Comparison of ENCODE assay signal across 12 cellular contexts in genomic region chr4:186203391-186203802, GRCh38. TPM values are rescaled to one million over a fixed set of nuclear protein-coding genes. Genes with fewer than 3 reads are reported as not detected.
DNase-seq lines count a peak whose midpoint lies in the region; ATAC-seq and TF ChIP-seq lines count a peak whose summit lies in the region.
"Had no signal": no experiment of that assay in that cellular context is flagged by ENCODE, and none has a peak within 500 bp of the region (broad histone marks: within the 10 kb centered on the region; RNA-seq: fewer than 3 reads in every experiment).

No MANE protein-coding gene starts in this region.

- no peak for TF ChIP-seq CTCF in HCT116 (IDR thresholded peaks at IDR 0.05 in 2 of 3, conservative IDR thresholded peaks at IDR 0.05 in 1 of 3; ENCODE audit: borderline replicate concordance in 1 of 3, insufficient read depth in 1 of 3, low read depth in 2 of 3, low read length in 2 of 3)
- TF ChIP-seq CTCF in esophagus muscularis mucosa (IDR thresholded peaks at IDR 0.05): no peak

- intact Hi-C loops in HCT116 (cut with micrococcal nuclease) (no loop called here), esophagus muscularis mucosa (cut with DNase I) (no loop called here)
- intact Hi-C loops in activated CD4-positive, alpha-beta memory T cell treated with anti-CD3 and anti-CD28 coated beads for 36 hours (cut with micrococcal nuclease): loop anchor here (2.0 to 5.0 kb wide), 2 partner anchors 59 to 776 kb away; partner anchors contain the start of gene UFSP2

- no peaks in the 10 kb centered on the region for H4K20me1 ChIP-seq in HCT116 (ENCODE audit: insufficient read depth)

- peak overlapping the region; percentile 78 for H3K27ac Mint-ChIP-seq in activated CD4-positive, alpha-beta memory T cell treated with anti-CD3 and anti-CD28 coated beads for 36 hours

- H3K4me3 ChIP-seq in HCT116 (replicated peaks in 1 of 2; ENCODE audit: low read depth in 1 of 2, low read length in 2 of 2) (peak overlapping the region in 1 of 2 experiments; percentile 19; a peak in 2 of 4 replicates), esophagus muscularis mucosa (peak overlapping the region in 1 of 4 donors; percentile 53)

- no peak for TF ChIP-seq EP300 in esophagus muscularis mucosa (IDR thresholded peaks at IDR 0.05)

- no peaks in the 10 kb centered on the region for H3K9me2 ChIP-seq in HCT116 (ENCODE audit: insufficient read depth)

- H3K4me1 Mint-ChIP-seq in activated CD4-positive, alpha-beta memory T cell treated with anti-CD3 and anti-CD28 coated beads for 36 hours (ENCODE audit: low read depth): peaks cover 25% of the 10 kb centered on the region

- no TSS peak for BruUV-seq in HCT116 (replicated peaks; lab: Mats Ljungman, UMichigan)

- H3K27ac ChIP-seq in HCT116 (ENCODE audit: low read depth, low read length) (peak overlapping the region; percentile 11; the same call in 1 of the 2 replicates), esophagus muscularis mucosa (replicated peaks in 1 of 4) (peak overlapping the region in 2 of 4 donors; percentile 73 to 78)

- WGBS in esophagus muscularis mucosa: 86% methylated on average over 12 of the region's 12 CpGs

- RAD21 ChIA-PET in HCT116 (lab: Charles Lee; ENCODE audit: low non-redundant PET in 1 of 2, low total read pairs in 2 of 2, uncharacterized antibody in 2 of 2, unreplicated experiment in 2 of 2): no interaction called here

- no peak for TF ChIP-seq RAD21 in HCT116 (IDR thresholded peaks at IDR 0.05; ENCODE audit: low read depth)

- DNase-seq in AML-193 (lab: John Stamatoyannopoulos, UW) (peak; percentile 33 to 47), HCT116 (ENCODE audit: low read depth, low spot score) (no peak), lung microvascular endothelial cell (ENCODE audit: low read depth in 2 of 2) (peak; percentile 64 to 73), ureter (ENCODE audit: low spot score) (no peak), esophagus muscularis mucosa (ENCODE audit: extremely low spot score) (no peak)
- DNase-seq in activated CD4-positive, alpha-beta memory T cell treated with anti-CD3 and anti-CD28 coated beads for 36 hours: peak; percentile 37
- DNase-seq: NCI-H774; stimulated activated CD4-positive, alpha-beta T cell treated with anti-CD3 and anti-CD28 coated beads, Interleukin-2, amount 100 ng/mL, for 48 hours had no signal

- H3K4me1 ChIP-seq in HCT116 (ENCODE audit: control insufficient read depth in 1 of 2, insufficient read depth in 2 of 2, low read length in 2 of 2): peaks cover 0 to 17% of the 10 kb centered on the region in 2 experiments; a peak in 2 of 4 replicates
- H3K4me1 ChIP-seq in esophagus muscularis mucosa: peaks cover 0 to 11% (median 5%) of the 10 kb centered on the region in 4 donors

- H3K27me3 Mint-ChIP-seq in activated CD4-positive, alpha-beta memory T cell treated with anti-CD3 and anti-CD28 coated beads for 36 hours: no peaks in the 10 kb centered on the region

- H3K9me3 Mint-ChIP-seq in activated CD4-positive, alpha-beta memory T cell treated with anti-CD3 and anti-CD28 coated beads for 36 hours: no peaks in the 10 kb centered on the region

- TF ChIP-seq POLR2A in HCT116 (IDR thresholded peaks at IDR 0.05; ENCODE audit: borderline replicate concordance, extremely low read depth, insufficient read depth, insufficient read length) (no peak), esophagus muscularis mucosa (IDR thresholded peaks at IDR 0.05; ENCODE audit: low read depth) (no peak)

- H3K36me3 ChIP-seq in HCT116 (ENCODE audit: control insufficient read depth in 1 of 2, insufficient read depth in 2 of 2, low read length in 2 of 2) (no peaks in the 10 kb centered on the region), esophagus muscularis mucosa (peaks cover 0 to 23% (median 3%) of the 10 kb centered on the region in 4 donors)

- peak overlapping the region; percentile 69 for H3K4me3 Mint-ChIP-seq in activated CD4-positive, alpha-beta memory T cell treated with anti-CD3 and anti-CD28 coated beads for 36 hours
- H3K4me3 Mint-ChIP-seq: T-helper 1 cell treated with Interleukin-12 subunit alpha and Interleukin-12 subunit beta and Interleukin-4 antibody, amounts not matched to agents 30 μg/mL and 1 μg/mL, for 36 hours had no signal

- H3K9ac ChIP-seq in HCT116 (ENCODE audit: low read length): no peak overlapping the region

- H3K79me2 ChIP-seq in HCT116 (ENCODE audit: insufficient read depth, low read length): no peaks in the 10 kb centered on the region

- CTCF ChIA-PET in HCT116 (lab: Charles Lee): no interaction called here
- CTCF ChIA-PET in activated CD4-positive, alpha-beta memory T cell treated with anti-CD3 and anti-CD28 coated beads for 36 hours (lab: Charles Lee): interaction anchor here (1.0 to 1.7 kb wide), 5 partner anchors 8 to 136 kb away, joined by 3 to 19 read pairs (median 6); partner anchors contain the start of gene CYP4V2

- H3K27me3 ChIP-seq in HCT116 (ENCODE audit: insufficient read depth, low read length) (no peaks in the 10 kb centered on the region), esophagus muscularis mucosa (no peaks in the 10 kb centered on the region)

- peak overlapping the region; percentile 51; the same call in 1 of the 2 replicates for H3K4me2 ChIP-seq in HCT116 (ENCODE audit: low read length)

- H3K9me3 ChIP-seq in HCT116 (ENCODE audit: control insufficient read depth in 1 of 2, insufficient read depth in 1 of 2, low read depth in 1 of 2, low read length in 2 of 2): no peaks in the 10 kb centered on the region; a peak in 1 of 4 replicates
- H3K9me3 ChIP-seq in esophagus muscularis mucosa: no peaks in the 10 kb centered on the region

- POLR2A ChIA-PET in HCT116 (lab: Charles Lee): no interaction called here
- POLR2A ChIA-PET in activated CD4-positive, alpha-beta memory T cell treated with anti-CD3 and anti-CD28 coated beads for 36 hours (lab: Charles Lee): interaction anchor here (1.9 kb wide), 1 partner anchor 11 kb away, joined by 15 read pairs; the partner anchor contains the start of gene CYP4V2

- no peaks in the 10 kb centered on the region for H3K36me3 Mint-ChIP-seq in activated CD4-positive, alpha-beta memory T cell treated with anti-CD3 and anti-CD28 coated beads for 36 hours

- no peak overlapping the region for H2AFZ ChIP-seq in HCT116 (ENCODE audit: low read depth, low read length, poor library complexity, severe bottlenecking)

- no peak for ATAC-seq in HCT116
- ATAC-seq in HG03139 (IDR thresholded peaks at IDR 0.05; ENCODE audit: unreplicated experiment): no peak
- no peak for ATAC-seq in HG03342 (IDR thresholded peaks at IDR 0.05; ENCODE audit: unreplicated experiment)

TF ChIP-seq in HCT116, 20 proteins besides CTCF, POLR2A, EP300 and RAD21:
- TF ChIP-seq ELF1 (IDR thresholded peaks at IDR 0.05; ENCODE audit: borderline replicate concordance, low read depth) (no peak), ZFX (IDR thresholded peaks at IDR 0.05) (no peak), JUND (IDR thresholded peaks at IDR 0.05) (no peak), EZH2 (IDR thresholded peaks at IDR 0.05) (no peak), REST (IDR thresholded peaks at IDR 0.05; ENCODE audit: low read depth) (no peak)

RNA-seq across cellular contexts. Expression of gene CYP4V2, which starts 12.0 kb away (rescaled TPM):
- total RNA-seq in HCT116 (2021; ENCODE audit: unreplicated experiment) (8.6 TPM), lung microvascular endothelial cell (1.7 and 2.8 TPM in 2 replicates), ureter (47.3 TPM), esophagus muscularis mucosa (10 to 100 TPM; 27.5 to 43.1 (median 35.5) TPM)
- polyA plus RNA-seq in HCT116 (2012): 2.2 and 2.9 TPM in 2 replicates
- 1 to 10 TPM; 4.9 to 5.2 TPM for total RNA-seq in activated CD4-positive, alpha-beta memory T cell treated with anti-CD3 and anti-CD28 coated beads for 36 hours

RNA-seq across cellular contexts. Expression of gene KLKB1, which starts 23.9 kb away (rescaled TPM):
- 0.10 TPM for total RNA-seq in HCT116 (2021; ENCODE audit: unreplicated experiment)
- polyA plus RNA-seq in HCT116 (2012): 0.05 and 0.12 TPM in 2 replicates
- not detected for total RNA-seq in activated CD4-positive, alpha-beta memory T cell treated with anti-CD3 and anti-CD28 coated beads for 36 hours
- total RNA-seq in lung microvascular endothelial cell: 0.20 and 0.22 TPM in 2 replicates
- total RNA-seq in ureter: 1.2 TPM
- total RNA-seq in esophagus muscularis mucosa: 1 to 10 TPM in 1 of 4 donors, under 1 TPM in 3; 0.45 to 2.0 (median 0.83) TPM
- total RNA-seq: bronchial epithelial cell had no signal

Comparison
In these comparisons a context has a peak if more than half of its experiments do, and no peak if none do; other contexts are left out.
1. DNase-seq: peak in AML-193 (2 of 2), activated CD4-positive, alpha-beta memory T cell treated with anti-CD3 and anti-CD28 coated beads for 36 hours (single experiment) and lung microvascular endothelial cell (2 of 2); none in HCT116 (single experiment), ureter (single experiment) and esophagus muscularis mucosa (single experiment).